ENCODE assay signal across 19 cellular contexts in genomic region chr11:123381149-123381548, GRCh38.
"Had no signal": no experiment of that assay in that cellular context is flagged by ENCODE, and none has a peak within 500 bp of the region (broad histone marks: within the 10 kb centered on the region; RNA-seq: fewer than 3 reads in every experiment).

No MANE protein-coding gene starts in this region.

- DNase-seq: activated CD4-positive, CD25-positive, alpha-beta regulatory T cell; central memory CD4-positive, alpha-beta T cell; esophagus squamous epithelium; hippocampal formation; kidney glomerular epithelial cell; left ventricle myocardium superior; occipital lobe; SK-N-SH; small intestine; stimulated activated naive CD4-positive, alpha-beta T cell; trophoblast cell had no signal

- FAIRE-seq: small intestine had no signal

- H3K4me3 Mint-ChIP-seq: activated CD4-positive, alpha-beta memory T cell treated with anti-CD3 and anti-CD28 coated beads for 36 hours; brain; memory B cell; nephron had no signal

- H3K36me3 Mint-ChIP-seq: activated CD4-positive, alpha-beta memory T cell treated with anti-CD3 and anti-CD28 coated beads for 36 hours; brain; memory B cell had no signal

- H3K4me2 ChIP-seq: SK-N-SH had no signal

- H3K27ac Mint-ChIP-seq: activated CD4-positive, alpha-beta memory T cell treated with anti-CD3 and anti-CD28 coated beads for 36 hours; memory B cell; nephron; progenitor cell of endocrine pancreas had no signal

- H3K27me3 Mint-ChIP-seq: activated CD4-positive, alpha-beta memory T cell treated with anti-CD3 and anti-CD28 coated beads for 36 hours; brain had no signal

- H3K36me3 ChIP-seq: esophagus squamous epithelium, right atrium auricular region had no signal

- H3K9ac ChIP-seq: SK-N-SH had no signal

- H3K9me3 Mint-ChIP-seq: activated CD4-positive, alpha-beta memory T cell treated with anti-CD3 and anti-CD28 coated beads for 36 hours; activated naive CD4-positive, alpha-beta T cell treated with anti-CD3 and anti-CD28 coated beads, Interleukin-2, amount 50 U/mL, for 72 hours; brain; memory B cell; nephron had no signal

- H3K27ac ChIP-seq: coronary artery, esophagus squamous epithelium, right atrium auricular region had no signal

- H3K27me3 ChIP-seq: right atrium auricular region had no signal

- H3K4me3 ChIP-seq: coronary artery, esophagus squamous epithelium, right atrium auricular region had no signal

- ATAC-seq: left ventricle myocardium superior had no signal

- H3K9me3 ChIP-seq: esophagus squamous epithelium, right atrium auricular region, SK-N-SH had no signal

- H3K4me1 Mint-ChIP-seq: memory B cell had no signal
